Comparison of ENCODE assay signal across 1 cellular context in genomic region chr10:35126530-35127288, GRCh38.
A peak's percentile ranks its signal among the peaks of the same experiment; 100 is the strongest.
TF ChIP-seq lines count a peak whose summit lies in the region.

Gene CREM, plus strand, starts transcription at chr10:35126846. Its CDS starts 10,990 bp downstream, at chr10:35137836.

TF ChIP-seq in HepG2, 621 proteins besides CTCF, POLR2A, EP300 and RAD21 (continued from another document):
- TF ChIP-seq ZNF710 (CRISPR knock-in tag; IDR thresholded peaks at IDR 0.05; ENCODE audit: borderline replicate concordance) (peak; percentile 41; the same call in 1 of the 2 replicates), YEATS4 (CRISPR knock-in tag; IDR thresholded peaks at IDR 0.05; ENCODE audit: borderline replicate concordance) (peak; percentile 67), ZNF253 (CRISPR knock-in tag; IDR thresholded peaks at IDR 0.05; ENCODE audit: borderline replicate concordance) (peak; percentile 50; the same call in 1 of the 2 replicates), XBP1 (CRISPR knock-in tag; IDR thresholded peaks at IDR 0.05) (no peak), GFI1 (CRISPR knock-in tag; IDR thresholded peaks at IDR 0.05; ENCODE audit: borderline replicate concordance) (peak; percentile 66; the same call in 1 of the 2 replicates), ZNF431 (CRISPR knock-in tag; IDR thresholded peaks at IDR 0.05; ENCODE audit: borderline replicate concordance, low read depth) (no peak), ZNF800 (CRISPR knock-in tag; IDR thresholded peaks at IDR 0.05) (no peak), CHD4 (IDR thresholded peaks at IDR 0.05; ENCODE audit: borderline replicate concordance, low read length) (no peak), HOMEZ (CRISPR knock-in tag; IDR thresholded peaks at IDR 0.05; ENCODE audit: low read depth) (0 out of 2 replicates have a peak, but pooled peaks have one; percentile 20), KMT2A (CRISPR knock-in tag; IDR thresholded peaks at IDR 0.05) (no peak; the same call in none of the 2 replicates), PCBP1 (IDR thresholded peaks at IDR 0.05; ENCODE audit: borderline replicate concordance, low read depth, low read length) (0 out of 2 replicates have a peak, but pooled peaks have one; percentile 76), FOSL1 (CRISPR knock-in tag; IDR thresholded peaks at IDR 0.05; ENCODE audit: borderline replicate concordance) (no peak), DRAP1 (CRISPR knock-in tag; IDR thresholded peaks at IDR 0.05) (peak; percentile 80), HIVEP1 (CRISPR knock-in tag; IDR thresholded peaks at IDR 0.05) (peak; percentile 85; the same call in 1 of the 2 replicates), KLF12 (CRISPR knock-in tag; IDR thresholded peaks at IDR 0.05; ENCODE audit: borderline replicate concordance) (no peak), ZNF674 (CRISPR knock-in tag; IDR thresholded peaks at IDR 0.05; ENCODE audit: low read depth) (no peak), MEIS2 (CRISPR knock-in tag; IDR thresholded peaks at IDR 0.05) (peak; percentile 72), ZNF510 (CRISPR knock-in tag; IDR thresholded peaks at IDR 0.05; ENCODE audit: low read depth) (peak; percentile 88), TGIF2 (CRISPR knock-in tag; IDR thresholded peaks at IDR 0.05) (peak; percentile 11; the same call in 1 of the 2 replicates), ARNT2 (CRISPR knock-in tag; IDR thresholded peaks at IDR 0.05; ENCODE audit: low read depth) (0 out of 2 replicates have a peak, but pooled peaks have one; percentile 36)
TF ChIP-seq in HepG2: peak in this region for 264.
